Comparison of ENCODE assay signal across 1 cellular context in the genomic region with DNA sequence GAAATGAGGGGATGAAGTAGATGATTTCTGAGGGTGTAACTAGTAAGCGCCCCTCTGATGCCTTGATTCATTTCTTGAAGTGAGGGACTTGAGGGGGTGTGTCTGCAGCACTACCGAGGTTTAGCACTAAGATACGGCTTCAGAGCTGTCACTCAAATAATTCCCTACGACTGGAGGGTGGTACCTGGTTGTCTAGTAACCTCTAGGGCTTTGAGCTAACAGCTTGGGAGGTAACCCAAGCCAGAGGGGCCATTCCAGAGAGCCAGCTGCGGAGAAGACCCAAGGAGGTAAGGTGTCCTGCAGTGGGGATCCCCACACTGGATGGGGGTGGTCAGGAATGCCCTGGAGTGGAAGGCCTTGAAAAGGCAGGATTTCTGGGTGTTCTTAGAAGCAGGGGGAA.
TF ChIP-seq lines count a peak whose summit lies in the region.

A gene (plus strand): TSS at position 252 of the 400 bp plus-strand sequence. CDS start 1,642 bp downstream, outside the sequence.

TF ChIP-seq in H1, 55 proteins besides CTCF, POLR2A, EP300 and RAD21:
- TF ChIP-seq, protein P1, sequence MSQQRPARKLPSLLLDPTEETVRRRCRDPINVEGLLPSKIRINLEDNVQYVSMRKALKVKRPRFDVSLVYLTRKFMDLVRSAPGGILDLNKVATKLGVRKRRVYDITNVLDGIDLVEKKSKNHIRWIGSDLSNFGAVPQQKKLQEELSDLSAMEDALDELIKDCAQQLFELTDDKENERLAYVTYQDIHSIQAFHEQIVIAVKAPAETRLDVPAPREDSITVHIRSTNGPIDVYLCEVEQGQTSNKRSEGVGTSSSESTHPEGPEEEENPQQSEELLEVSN (IDR thresholded peaks at IDR 0.05): no peak
- TF ChIP-seq, protein P2, sequence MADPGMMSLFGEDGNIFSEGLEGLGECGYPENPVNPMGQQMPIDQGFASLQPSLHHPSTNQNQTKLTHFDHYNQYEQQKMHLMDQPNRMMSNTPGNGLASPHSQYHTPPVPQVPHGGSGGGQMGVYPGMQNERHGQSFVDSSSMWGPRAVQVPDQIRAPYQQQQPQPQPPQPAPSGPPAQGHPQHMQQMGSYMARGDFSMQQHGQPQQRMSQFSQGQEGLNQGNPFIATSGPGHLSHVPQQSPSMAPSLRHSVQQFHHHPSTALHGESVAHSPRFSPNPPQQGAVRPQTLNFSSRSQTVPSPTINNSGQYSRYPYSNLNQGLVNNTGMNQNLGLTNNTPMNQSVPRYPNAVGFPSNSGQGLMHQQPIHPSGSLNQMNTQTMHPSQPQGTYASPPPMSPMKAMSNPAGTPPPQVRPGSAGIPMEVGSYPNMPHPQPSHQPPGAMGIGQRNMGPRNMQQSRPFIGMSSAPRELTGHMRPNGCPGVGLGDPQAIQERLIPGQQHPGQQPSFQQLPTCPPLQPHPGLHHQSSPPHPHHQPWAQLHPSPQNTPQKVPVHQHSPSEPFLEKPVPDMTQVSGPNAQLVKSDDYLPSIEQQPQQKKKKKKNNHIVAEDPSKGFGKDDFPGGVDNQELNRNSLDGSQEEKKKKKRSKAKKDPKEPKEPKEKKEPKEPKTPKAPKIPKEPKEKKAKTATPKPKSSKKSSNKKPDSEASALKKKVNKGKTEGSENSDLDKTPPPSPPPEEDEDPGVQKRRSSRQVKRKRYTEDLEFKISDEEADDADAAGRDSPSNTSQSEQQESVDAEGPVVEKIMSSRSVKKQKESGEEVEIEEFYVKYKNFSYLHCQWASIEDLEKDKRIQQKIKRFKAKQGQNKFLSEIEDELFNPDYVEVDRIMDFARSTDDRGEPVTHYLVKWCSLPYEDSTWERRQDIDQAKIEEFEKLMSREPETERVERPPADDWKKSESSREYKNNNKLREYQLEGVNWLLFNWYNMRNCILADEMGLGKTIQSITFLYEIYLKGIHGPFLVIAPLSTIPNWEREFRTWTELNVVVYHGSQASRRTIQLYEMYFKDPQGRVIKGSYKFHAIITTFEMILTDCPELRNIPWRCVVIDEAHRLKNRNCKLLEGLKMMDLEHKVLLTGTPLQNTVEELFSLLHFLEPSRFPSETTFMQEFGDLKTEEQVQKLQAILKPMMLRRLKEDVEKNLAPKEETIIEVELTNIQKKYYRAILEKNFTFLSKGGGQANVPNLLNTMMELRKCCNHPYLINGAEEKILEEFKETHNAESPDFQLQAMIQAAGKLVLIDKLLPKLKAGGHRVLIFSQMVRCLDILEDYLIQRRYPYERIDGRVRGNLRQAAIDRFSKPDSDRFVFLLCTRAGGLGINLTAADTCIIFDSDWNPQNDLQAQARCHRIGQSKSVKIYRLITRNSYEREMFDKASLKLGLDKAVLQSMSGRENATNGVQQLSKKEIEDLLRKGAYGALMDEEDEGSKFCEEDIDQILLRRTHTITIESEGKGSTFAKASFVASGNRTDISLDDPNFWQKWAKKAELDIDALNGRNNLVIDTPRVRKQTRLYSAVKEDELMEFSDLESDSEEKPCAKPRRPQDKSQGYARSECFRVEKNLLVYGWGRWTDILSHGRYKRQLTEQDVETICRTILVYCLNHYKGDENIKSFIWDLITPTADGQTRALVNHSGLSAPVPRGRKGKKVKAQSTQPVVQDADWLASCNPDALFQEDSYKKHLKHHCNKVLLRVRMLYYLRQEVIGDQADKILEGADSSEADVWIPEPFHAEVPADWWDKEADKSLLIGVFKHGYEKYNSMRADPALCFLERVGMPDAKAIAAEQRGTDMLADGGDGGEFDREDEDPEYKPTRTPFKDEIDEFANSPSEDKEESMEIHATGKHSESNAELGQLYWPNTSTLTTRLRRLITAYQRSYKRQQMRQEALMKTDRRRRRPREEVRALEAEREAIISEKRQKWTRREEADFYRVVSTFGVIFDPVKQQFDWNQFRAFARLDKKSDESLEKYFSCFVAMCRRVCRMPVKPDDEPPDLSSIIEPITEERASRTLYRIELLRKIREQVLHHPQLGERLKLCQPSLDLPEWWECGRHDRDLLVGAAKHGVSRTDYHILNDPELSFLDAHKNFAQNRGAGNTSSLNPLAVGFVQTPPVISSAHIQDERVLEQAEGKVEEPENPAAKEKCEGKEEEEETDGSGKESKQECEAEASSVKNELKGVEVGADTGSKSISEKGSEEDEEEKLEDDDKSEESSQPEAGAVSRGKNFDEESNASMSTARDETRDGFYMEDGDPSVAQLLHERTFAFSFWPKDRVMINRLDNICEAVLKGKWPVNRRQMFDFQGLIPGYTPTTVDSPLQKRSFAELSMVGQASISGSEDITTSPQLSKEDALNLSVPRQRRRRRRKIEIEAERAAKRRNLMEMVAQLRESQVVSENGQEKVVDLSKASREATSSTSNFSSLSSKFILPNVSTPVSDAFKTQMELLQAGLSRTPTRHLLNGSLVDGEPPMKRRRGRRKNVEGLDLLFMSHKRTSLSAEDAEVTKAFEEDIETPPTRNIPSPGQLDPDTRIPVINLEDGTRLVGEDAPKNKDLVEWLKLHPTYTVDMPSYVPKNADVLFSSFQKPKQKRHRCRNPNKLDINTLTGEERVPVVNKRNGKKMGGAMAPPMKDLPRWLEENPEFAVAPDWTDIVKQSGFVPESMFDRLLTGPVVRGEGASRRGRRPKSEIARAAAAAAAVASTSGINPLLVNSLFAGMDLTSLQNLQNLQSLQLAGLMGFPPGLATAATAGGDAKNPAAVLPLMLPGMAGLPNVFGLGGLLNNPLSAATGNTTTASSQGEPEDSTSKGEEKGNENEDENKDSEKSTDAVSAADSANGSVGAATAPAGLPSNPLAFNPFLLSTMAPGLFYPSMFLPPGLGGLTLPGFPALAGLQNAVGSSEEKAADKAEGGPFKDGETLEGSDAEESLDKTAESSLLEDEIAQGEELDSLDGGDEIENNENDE (IDR thresholded peaks at IDR 0.05; ENCODE audit: insufficient replicate concordance, low read length): no peak
- TF ChIP-seq GABPA (IDR thresholded peaks at IDR 0.05; ENCODE audit: borderline replicate concordance, insufficient read depth, low read length): no peak
- no peak for TF ChIP-seq MAFK (IDR thresholded peaks at IDR 0.05; ENCODE audit: low read depth, low read length)
- no peak for TF ChIP-seq CTBP2 (IDR thresholded peaks at IDR 0.05; ENCODE audit: borderline replicate concordance, insufficient read depth, insufficient read length, low read length)
- TF ChIP-seq BCL11A (IDR thresholded peaks at IDR 0.05; ENCODE audit: low read depth in 2 of 2, low read length in 2 of 2): no peak
- TF ChIP-seq TEAD4 (IDR thresholded peaks at IDR 0.05; ENCODE audit: low read depth, low read length): no peak
- TF ChIP-seq NRF1 (IDR thresholded peaks at IDR 0.05; ENCODE audit: low read depth, low read length): no peak
- TF ChIP-seq TCF12 (IDR thresholded peaks at IDR 0.05; ENCODE audit: low read depth, low read length): no peak
- no peak for TF ChIP-seq KDM1A (IDR thresholded peaks at IDR 0.05; ENCODE audit: borderline replicate concordance, low read length)
- TF ChIP-seq GTF2F1 (IDR thresholded peaks at IDR 0.05; ENCODE audit: borderline replicate concordance, low read depth, low read length): no peak
- TF ChIP-seq TBP (IDR thresholded peaks at IDR 0.05; ENCODE audit: low read depth, low read length): no peak
- no peak for TF ChIP-seq SP2 (IDR thresholded peaks at IDR 0.05; ENCODE audit: low read length)
- no peak for TF ChIP-seq POU5F1 (IDR thresholded peaks at IDR 0.05; ENCODE audit: low read depth, low read length)
